1 cellular context compared by ENCODE assay signal in the genomic region with DNA sequence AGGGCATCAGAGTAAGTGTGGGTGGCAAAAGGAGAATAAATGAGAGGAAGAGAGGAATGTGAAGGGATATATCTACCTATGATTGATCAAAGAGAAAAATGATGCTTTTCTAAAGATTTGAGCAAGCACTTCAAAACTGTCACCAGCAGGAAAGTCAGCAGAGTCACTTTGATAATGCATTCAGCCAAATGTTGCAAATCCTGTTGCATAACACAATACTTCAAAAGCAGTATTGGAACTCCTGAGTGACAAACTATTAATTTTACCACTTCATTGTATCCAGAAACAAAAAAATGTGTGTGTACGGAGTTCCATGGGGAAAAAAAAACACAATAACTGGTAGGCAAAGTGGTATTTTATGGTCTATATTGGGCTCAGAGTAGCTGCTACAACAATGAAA.
TF ChIP-seq lines count a peak whose summit lies in the region.

No MANE protein-coding gene starts in this region.

TF ChIP-seq in SK-N-SH treated with all-trans-retinoic acid at 6 μM for 48 hours, 23 proteins besides CTCF, POLR2A, EP300 and RAD21 (continued from another document):
- TF ChIP-seq ARNTL (CRISPR knock-in tag; IDR thresholded peaks at IDR 0.05; ENCODE audit: borderline replicate concordance, low read depth) = no peak
- TF ChIP-seq, protein P1, sequence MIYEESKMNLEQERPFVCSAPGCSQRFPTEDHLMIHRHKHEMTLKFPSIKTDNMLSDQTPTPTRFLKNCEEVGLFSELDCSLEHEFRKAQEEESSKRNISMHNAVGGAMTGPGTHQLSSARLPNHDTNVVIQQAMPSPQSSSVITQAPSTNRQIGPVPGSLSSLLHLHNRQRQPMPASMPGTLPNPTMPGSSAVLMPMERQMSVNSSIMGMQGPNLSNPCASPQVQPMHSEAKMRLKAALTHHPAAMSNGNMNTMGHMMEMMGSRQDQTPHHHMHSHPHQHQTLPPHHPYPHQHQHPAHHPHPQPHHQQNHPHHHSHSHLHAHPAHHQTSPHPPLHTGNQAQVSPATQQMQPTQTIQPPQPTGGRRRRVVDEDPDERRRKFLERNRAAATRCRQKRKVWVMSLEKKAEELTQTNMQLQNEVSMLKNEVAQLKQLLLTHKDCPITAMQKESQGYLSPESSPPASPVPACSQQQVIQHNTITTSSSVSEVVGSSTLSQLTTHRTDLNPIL (CRISPR knock-in tag; IDR thresholded peaks at IDR 0.05; ENCODE audit: low read depth) = no peak
- no peak for TF ChIP-seq ZNF8 (CRISPR knock-in tag; IDR thresholded peaks at IDR 0.05)
- TF ChIP-seq OSR1 (CRISPR knock-in tag; IDR thresholded peaks at IDR 0.05) = no peak
TF ChIP-seq in SK-N-SH treated with all-trans-retinoic acid at 6 μM for 48 hours: peak in this region for 0.
